ENCODE assay signal across 8 cellular contexts in the genomic region with DNA sequence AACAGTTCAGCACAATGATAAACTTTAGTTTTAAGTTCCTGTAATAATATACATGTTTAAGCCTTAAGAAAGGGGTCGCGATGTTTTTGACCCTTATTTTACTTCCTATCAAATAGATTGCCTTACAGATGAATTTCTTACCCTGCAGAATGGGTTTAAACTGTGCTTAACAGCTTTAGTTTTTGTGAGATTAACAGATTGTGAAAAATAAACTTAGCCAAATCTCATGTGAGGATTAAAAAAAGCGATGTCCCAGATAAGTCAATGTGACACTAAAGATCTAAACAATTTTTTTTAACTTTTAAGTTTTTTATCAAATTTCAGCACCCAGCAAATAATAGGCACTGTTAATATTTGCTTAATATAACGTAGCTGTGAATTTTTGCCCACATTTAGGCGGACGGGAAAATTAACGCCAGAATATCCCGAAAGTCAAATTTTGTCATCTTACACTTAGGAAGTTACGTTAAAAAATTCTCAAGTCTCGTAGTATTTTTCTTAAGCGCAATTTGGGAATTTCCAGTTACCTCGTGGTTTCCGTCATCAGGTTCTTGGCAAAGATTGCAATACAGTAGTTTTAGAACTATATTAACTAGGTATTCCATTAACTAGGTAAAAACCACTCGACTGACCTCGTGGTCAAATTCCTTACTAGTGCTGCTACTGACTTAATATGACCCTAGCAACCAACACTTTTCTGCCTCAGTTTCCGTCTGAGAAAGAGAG. TPM values are rescaled to one million over a fixed set of nuclear protein-coding genes. Genes with fewer than 3 reads are reported as not detected.
DNase-seq lines count a peak whose midpoint lies in the region; ATAC-seq, FAIRE-seq and TF ChIP-seq lines count a peak whose summit lies in the region.

No MANE protein-coding gene starts in this region.

- no peaks in the 10 kb centered on the region for H3K9me3 ChIP-seq in HepG2 (ENCODE audit: low read length)
- H3K9me3 ChIP-seq in tibial nerve = no peaks in the 10 kb centered on the region

- in situ Hi-C loops in HepG2 (cut with HindIII; ENCODE audit: extremely low pct_ligation_motif_present, low pct_unique_long_range_greater_than_20kb) = no loop called here

- H3K27me3 ChIP-seq in HepG2 (ENCODE audit: control insufficient read depth in 1 of 2, insufficient read depth in 2 of 2, low read length in 2 of 2) (peaks cover 0 to 5% of the 10 kb centered on the region in 2 experiments; a peak in 2 of 5 replicates), tibial nerve (no peaks in the 10 kb centered on the region)

- POLR2A ChIA-PET in HepG2 (lab: Yijun Ruan, JAX) = interaction anchor here (1.4 to 6.0 kb wide), 2 partner anchors 9 to 12 kb away, joined by 3 to 68 read pairs; no protein-coding TSS in a partner anchor

- TF ChIP-seq EP300 in HepG2 (IDR thresholded peaks at IDR 0.05; ENCODE audit: low read depth in 2 of 2, low read length in 2 of 2) = no peak
- TF ChIP-seq EP300 in HepG2 (CRISPR knock-in tag; IDR thresholded peaks at IDR 0.05; ENCODE audit: borderline replicate concordance) = no peak
- no peak for TF ChIP-seq EP300 in tibial nerve (IDR thresholded peaks at IDR 0.05)

- H4K20me1 ChIP-seq in HepG2 (ENCODE audit: insufficient read depth, low read length) = peaks cover 61% of the 10 kb centered on the region

- TF ChIP-seq RAD21 in HepG2 (CRISPR knock-in tag; IDR thresholded peaks at IDR 0.05) = no peak

- ATAC-seq in HepG2 (no peak), HG03196 (IDR thresholded peaks at IDR 0.05; ENCODE audit: unreplicated experiment) (no peak)

- peak overlapping the region; percentile 86 to 98 (median 90) for H3K4me3 ChIP-seq in HepG2 (replicated peaks in 1 of 3; ENCODE audit: insufficient read depth in 1 of 3, low read depth in 2 of 3, low read length in 3 of 3)
- H3K4me3 ChIP-seq in tibial nerve = peak overlapping the region; percentile 62 to 84 (median 72)

- TF ChIP-seq CTCF in HepG2 (CRISPR knock-in tag; IDR thresholded peaks at IDR 0.05) (no peak), tibial nerve (IDR thresholded peaks at IDR 0.05) (no peak)

- H2AFZ ChIP-seq in HepG2 (ENCODE audit: low read length) = no peak overlapping the region

- WGBS in HepG2 (ENCODE audit: low lambda C conversion rate) = 1% methylated on average over 16 of the region's 16 CpGs
- WGBS in tibial nerve, 2 donors = 2% methylated on average over 16 of the region's 16 CpGs

- peak overlapping the region; percentile 88 for H3K4me2 ChIP-seq in HepG2 (ENCODE audit: low read depth, low read length)

- H3K9ac ChIP-seq in HepG2 (ENCODE audit: insufficient read depth, low read depth, low read length) = peak overlapping the region; percentile 100

- peaks cover 66% of the 10 kb centered on the region for H3K79me2 ChIP-seq in HepG2 (ENCODE audit: insufficient read depth, low read length)

- DNase-seq in activated effector memory CD4-positive, alpha-beta T cell treated with anti-CD3 and anti-CD28 coated beads, Interleukin-2, amount 50 U/mL, for 16 hours = peak; percentile 57
- DNase-seq in activated effector memory CD4-positive, alpha-beta T cell treated with Interleukin-2 at 50 U/mL for 16 hours = no peak
- peak; percentile 38 for DNase-seq in amniotic epithelial cell (ENCODE audit: low read depth)
- DNase-seq in HepG2 (ENCODE audit: low spot score) = no peak
- DNase-seq in tibial nerve (ENCODE audit: low spot score in 2 of 2) = no peak
- no peak for DNase-seq in AG20443 (ENCODE audit: low spot score)
- no peak for DNase-seq in activated CD4-positive, alpha-beta T cell treated with anti-CD3 and anti-CD28 coated beads, Interleukin-2, amount 50 U/mL, for 48 hours

- TF ChIP-seq POLR2A in HepG2 (IDR thresholded peaks at IDR 0.05; ENCODE audit: insufficient read depth in 1 of 2, low read depth in 2 of 2, low read length in 2 of 2) = no peak
- TF ChIP-seq POLR2A in tibial nerve (IDR thresholded peaks at IDR 0.05) = no peak

- H3K4me1 ChIP-seq in HepG2 (ENCODE audit: insufficient read depth, low read length) (peaks cover 45% of the 10 kb centered on the region), tibial nerve (peaks cover 0 to 62% (median 35%) of the 10 kb centered on the region in 4 donors)

- peak overlapping the region; percentile 91 for H3K27ac ChIP-seq in HepG2 (ENCODE audit: extremely low read length, insufficient read depth, low read length)
- H3K27ac ChIP-seq in tibial nerve = peak overlapping the region; percentile 89 to 97 (median 95)

- CTCF ChIA-PET in HepG2 (lab: Yijun Ruan, JAX; ENCODE audit: low intra/inter-chr PET ratio, low total read pairs) = no interaction called here

- FAIRE-seq in HepG2 (lab: Jason Lieb, UNC) = no peak

- peaks cover 7 to 38% of the 10 kb centered on the region in 2 experiments for H3K36me3 ChIP-seq in HepG2 (replicated peaks in 1 of 2; ENCODE audit: control insufficient read depth in 1 of 2, insufficient read depth in 2 of 2, low read length in 2 of 2)
- peaks cover 0 to 29% (median 0%) of the 10 kb centered on the region in 3 donors for H3K36me3 ChIP-seq in tibial nerve

- intact Hi-C loops in HepG2 (cut with micrococcal nuclease; ENCODE audit: unreplicated experiment) = loop anchor here (1.0 to 2.0 kb wide), 2 partner anchors 41 to 116 kb away; partner anchors contain the start of gene SUPT16H

- BruUV-seq in HepG2 (replicated peaks; lab: Mats Ljungman, UMichigan) = no TSS peak

TF ChIP-seq in HepG2, 621 proteins besides CTCF, POLR2A, EP300 and RAD21 (continues in another document):
- TF ChIP-seq CBX2 (IDR thresholded peaks at IDR 0.05; ENCODE audit: low read depth, low read length) (no peak), CBX2 (CRISPR knock-in tag; IDR thresholded peaks at IDR 0.05; ENCODE audit: low read depth) (no peak), ZNF501 (CRISPR knock-in tag; IDR thresholded peaks at IDR 0.05) (no peak), MLLT10 (CRISPR knock-in tag; IDR thresholded peaks at IDR 0.05) (peak; percentile 88; the same call in 1 of the 2 replicates), KAT7 (CRISPR knock-in tag; IDR thresholded peaks at IDR 0.05; ENCODE audit: borderline replicate concordance) (0 out of 2 replicates have a peak, but pooled peaks have one; percentile 43), AGO1 (IDR thresholded peaks at IDR 0.05; ENCODE audit: low read depth, low read length, poor library complexity, severe bottlenecking) (peak; percentile 33), GATAD2A (CRISPR knock-in tag; IDR thresholded peaks at IDR 0.05) (0 out of 2 replicates have a peak, but pooled peaks have one; percentile 16)

RNA-seq across cellular contexts. Expression of gene HNRNPC, which starts 1.2 kb away (rescaled TPM):
- 1,099 and 1,563 TPM in 2 replicates for total RNA-seq in HepG2 (2016; rRNA removed; fragmentation: Illumina TruSeq; extraction: Trizol)
- 272 and 305 TPM in 2 replicates for total RNA-seq in HepG2 (2016; cell fraction: cytosol; rRNA removed; fragmentation: Illumina TruSeq; extraction: Trizol; ENCODE audit: low read depth)
- 1,110 and 1,631 TPM in 2 replicates for total RNA-seq in HepG2 (2016; cell fraction: insoluble cytoplasmic fraction; rRNA removed; fragmentation: Illumina TruSeq; extraction: Trizol)
- 374 and 422 TPM in 2 replicates for total RNA-seq in HepG2 (2016; cell fraction: membrane; rRNA removed; fragmentation: Illumina TruSeq; extraction: Trizol)
- total RNA-seq in HepG2 (2016; cell fraction: nucleus; rRNA removed; fragmentation: Illumina TruSeq; extraction: Trizol) = 741 and 752 TPM in 2 replicates
- 577 and 628 TPM in 2 replicates for polyA plus RNA-seq in HepG2 (2011; rRNA removed)
- 344 and 442 TPM in 2 replicates for polyA plus RNA-seq in HepG2 (2011; cell fraction: cytosol; rRNA removed)
- 155 and 197 TPM in 2 replicates for polyA plus RNA-seq in HepG2 (2011; cell fraction: nucleus; rRNA removed)
- polyA plus RNA-seq in HepG2 (2012) = 523 and 611 TPM in 2 replicates
- polyA plus RNA-seq in HepG2 (2016; cell fraction: cytosol; fragmentation: Illumina TruSeq; extraction: Trizol; ENCODE audit: low read depth) = 145 and 154 TPM in 2 replicates
- 1,519 and 1,675 TPM in 2 replicates for polyA plus RNA-seq in HepG2 (2016; cell fraction: insoluble cytoplasmic fraction; fragmentation: Illumina TruSeq; extraction: Trizol; ENCODE audit: low read depth)
- 281 and 312 TPM in 2 replicates for polyA plus RNA-seq in HepG2 (2016; cell fraction: membrane; fragmentation: Illumina TruSeq; extraction: Trizol; ENCODE audit: low read depth)
- polyA plus RNA-seq in HepG2 (2016; cell fraction: nucleus; fragmentation: Illumina TruSeq; extraction: Trizol; ENCODE audit: insufficient read depth, low read depth) = 695 and 708 TPM in 2 replicates
- polyA minus RNA-seq in HepG2 (2011; rRNA and poly(A)+ RNA removed; ENCODE audit: low replicate concordance) = 720 and 1,084 TPM in 2 replicates
- 262 and 282 TPM in 2 replicates for polyA minus RNA-seq in HepG2 (2011; cell fraction: cytosol; rRNA and poly(A)+ RNA removed)
- polyA minus RNA-seq in HepG2 (2011; cell fraction: nucleus; rRNA and poly(A)+ RNA removed) = 891 and 939 TPM in 2 replicates
- 100 to 1,000 TPM; 349 to 485 (median 426) TPM for total RNA-seq in tibial nerve

RNA-seq across cellular contexts. Expression of gene RPGRIP1, which starts 11.8 kb away (rescaled TPM):
- total RNA-seq in HepG2 (2016; rRNA removed; fragmentation: Illumina TruSeq; extraction: Trizol) (0.10 and 0.13 TPM in 2 replicates), tibial nerve (under 1 TPM in 3 of 4 donors, not detected in 1; 0.22 to 0.90 (median 0.78) TPM)
- total RNA-seq in HepG2 (2016; cell fraction: cytosol; rRNA removed; fragmentation: Illumina TruSeq; extraction: Trizol; ENCODE audit: low read depth) = 0.09 TPM in 1 of 2 replicates, not detected in the other
- total RNA-seq in HepG2 (2016; cell fraction: insoluble cytoplasmic fraction; rRNA removed; fragmentation: Illumina TruSeq; extraction: Trizol) = 0.48 and 0.67 TPM in 2 replicates
- 0.15 and 0.17 TPM in 2 replicates for total RNA-seq in HepG2 (2016; cell fraction: membrane; rRNA removed; fragmentation: Illumina TruSeq; extraction: Trizol)
- 0.22 and 0.50 TPM in 2 replicates for total RNA-seq in HepG2 (2016; cell fraction: nucleus; rRNA removed; fragmentation: Illumina TruSeq; extraction: Trizol)
- 0.47 and 1.1 TPM in 2 replicates for polyA plus RNA-seq in HepG2 (2011; rRNA removed)
- polyA plus RNA-seq in HepG2 (2011; cell fraction: cytosol; rRNA removed) = 0.14 and 0.17 TPM in 2 replicates
- polyA plus RNA-seq in HepG2 (2011; cell fraction: nucleus; rRNA removed) = 0.58 and 1.4 TPM in 2 replicates
- polyA plus RNA-seq in HepG2 (2012) = 0.57 and 0.58 TPM in 2 replicates
- not detected in 2 replicates for polyA plus RNA-seq in HepG2 (2016; cell fraction: cytosol; fragmentation: Illumina TruSeq; extraction: Trizol; ENCODE audit: low read depth)
- 0.07 and 0.12 TPM in 2 replicates for polyA plus RNA-seq in HepG2 (2016; cell fraction: insoluble cytoplasmic fraction; fragmentation: Illumina TruSeq; extraction: Trizol; ENCODE audit: low read depth)
- 0.08 TPM in 1 of 2 replicates, not detected in the other for polyA plus RNA-seq in HepG2 (2016; cell fraction: membrane; fragmentation: Illumina TruSeq; extraction: Trizol; ENCODE audit: low read depth)
- polyA plus RNA-seq in HepG2 (2016; cell fraction: nucleus; fragmentation: Illumina TruSeq; extraction: Trizol; ENCODE audit: insufficient read depth, low read depth) = 0.47 and 1.6 TPM in 2 replicates
- 0.26 TPM in 1 of 2 replicates, not detected in the other for polyA minus RNA-seq in HepG2 (2011; rRNA and poly(A)+ RNA removed; ENCODE audit: low replicate concordance)
- polyA minus RNA-seq in HepG2 (2011; cell fraction: cytosol; rRNA and poly(A)+ RNA removed) = 0.53 TPM in 1 of 2 replicates, not detected in the other
- 0.64 and 4.0 TPM in 2 replicates for polyA minus RNA-seq in HepG2 (2011; cell fraction: nucleus; rRNA and poly(A)+ RNA removed)

Comparison
In these comparisons a context has a peak if more than half of its experiments do, and no peak if none do; other contexts are left out.
1. DNase-seq: peak in activated effector memory CD4-positive, alpha-beta T cell treated with anti-CD3 and anti-CD28 coated beads, Interleukin-2, amount 50 U/mL, for 16 hours (single experiment) and amniotic epithelial cell (single experiment); none in activated effector memory CD4-positive, alpha-beta T cell treated with Interleukin-2 at 50 U/mL for 16 hours (single experiment), HepG2 (single experiment), tibial nerve (0 of 2), AG20443 (single experiment) and activated CD4-positive, alpha-beta T cell treated with anti-CD3 and anti-CD28 coated beads, Interleukin-2, amount 50 U/mL, for 48 hours (0 of 2).